In genomic region chr15:88178631-88179030, GRCh38 we compare ENCODE assay signal across 22 cellular contexts.
DNase-seq lines count a peak whose midpoint lies in the region; ATAC-seq lines count a peak whose summit lies in the region.
"Had no signal": no experiment of that assay in that cellular context is flagged by ENCODE, and none has a peak within 500 bp of the region (broad histone marks: within the 10 kb centered on the region; RNA-seq: fewer than 3 reads in every experiment).

No MANE protein-coding gene starts in this region.

- H3K36me3 ChIP-seq in Karpas-422 (ENCODE audit: insufficient read depth, low read length): no peaks in the 10 kb centered on the region
- H3K36me3 ChIP-seq: breast epithelium, uterus had no signal

- no peak overlapping the region for H3K9ac ChIP-seq in Karpas-422 (ENCODE audit: low read length)

- H3K4me3 ChIP-seq in Karpas-422 (ENCODE audit: low read length): no peak overlapping the region
- H3K4me3 ChIP-seq: breast epithelium, hepatocyte, uterus had no signal

- H3K4me1 ChIP-seq in Karpas-422 (ENCODE audit: low read length): peaks cover 20% of the 10 kb centered on the region
- H3K4me1 ChIP-seq: breast epithelium, uterus had no signal

- no peaks in the 10 kb centered on the region for H3K79me2 ChIP-seq in Karpas-422 (ENCODE audit: low read length)
- H3K79me2 ChIP-seq: hepatocyte had no signal

- H3K9me2 ChIP-seq in Karpas-422 (replicated peaks; ENCODE audit: insufficient read depth, low read length): no peaks in the 10 kb centered on the region

- H3K4me2 ChIP-seq in Karpas-422 (ENCODE audit: low read depth, low read length, poor library complexity, severe bottlenecking): no peak overlapping the region
- H3K4me2 ChIP-seq: hepatocyte had no signal

- H3K27ac ChIP-seq in Karpas-422 (ENCODE audit: low read length): no peak overlapping the region
- H3K27ac ChIP-seq: breast epithelium, hepatocyte, uterus had no signal

- H3K27me3 ChIP-seq in Karpas-422 (ENCODE audit: low read length): peaks cover 2% of the 10 kb centered on the region; the same call in 1 of the 2 replicates
- H3K27me3 ChIP-seq: breast epithelium, hepatocyte, uterus had no signal

- POLR2A ChIA-PET in naive thymus-derived CD8-positive, alpha-beta T cell (lab: Charles Lee): no interaction called here

- no peak overlapping the region for H3K4me3 Mint-ChIP-seq in naive thymus-derived CD8-positive, alpha-beta T cell
- H3K4me3 Mint-ChIP-seq: nephron had no signal

- H3K27me3 Mint-ChIP-seq in naive thymus-derived CD8-positive, alpha-beta T cell: peaks cover 0 to 18% (median 6%) of the 10 kb centered on the region in 5 donors

- H4K20me1 ChIP-seq in Karpas-422 (ENCODE audit: insufficient read depth, low read depth, low read length): peaks cover 11% of the 10 kb centered on the region; the same call in 1 of the 2 replicates

- H3K9me3 ChIP-seq in Karpas-422 (ENCODE audit: low read length): no peaks in the 10 kb centered on the region
- H3K9me3 ChIP-seq: breast epithelium, uterus had no signal

- H3K9me3 Mint-ChIP-seq in naive thymus-derived CD8-positive, alpha-beta T cell: no peaks in the 10 kb centered on the region
- H3K9me3 Mint-ChIP-seq: activated T-helper 2 cell treated with anti-CD3 and anti-CD28 coated beads, Interferon-gamma antibody, Interleukin-2, Interleukin-4, amounts not matched to agents 10 μg/mL and 5 μg/mL and 100 μg/mL, durations not matched to agents 14 hours and 24 hours and 36 hours; nephron had no signal

- no peak overlapping the region for H2AFZ ChIP-seq in Karpas-422 (ENCODE audit: low read length)
- H2AFZ ChIP-seq: hepatocyte had no signal

- ATAC-seq in GM18868 (IDR thresholded peaks at IDR 0.05; ENCODE audit: unreplicated experiment) (peak; percentile 72), HG02678 (IDR thresholded peaks at IDR 0.05; ENCODE audit: unreplicated experiment) (peak; percentile 48), GM18861 (IDR thresholded peaks at IDR 0.05; ENCODE audit: unreplicated experiment) (no peak)
- ATAC-seq in naive thymus-derived CD8-positive, alpha-beta T cell: no peak
- ATAC-seq: Panc1 had no signal

- DNase-seq in Karpas-422 (peak; percentile 79), germinal center (ENCODE audit: low spot score) (peak; percentile 14), C1 segment of cervical spinal cord (lab: John Stamatoyannopoulos, UW) (no peak), HuH-7 (ENCODE audit: low spot score) (no peak)
- no peak for DNase-seq in naive thymus-derived CD8-positive, alpha-beta T cell
- DNase-seq: activated CD4-positive, alpha-beta T cell treated with anti-CD3 and anti-CD28 coated beads for 1 hour; HCEC 1CT; kidney; mesenchymal stem cell; NCI-H1105; NCI-H526; posterior cingulate gyrus; T-helper 9 cell; uterus had no signal

- no peak overlapping the region for H3K27ac Mint-ChIP-seq in naive thymus-derived CD8-positive, alpha-beta T cell
- H3K27ac Mint-ChIP-seq: activated T-helper 2 cell treated with anti-CD3 and anti-CD28 coated beads, Interferon-gamma antibody, Interleukin-2, Interleukin-4, amounts not matched to agents 10 μg/mL and 5 μg/mL and 100 μg/mL, durations not matched to agents 14 hours and 24 hours and 36 hours; nephron had no signal

- no peaks in the 10 kb centered on the region for H3K36me3 Mint-ChIP-seq in naive thymus-derived CD8-positive, alpha-beta T cell

- peaks cover 0 to 2% (median under 1%) of the 10 kb centered on the region in 4 donors for H3K4me1 Mint-ChIP-seq in naive thymus-derived CD8-positive, alpha-beta T cell
- H3K4me1 Mint-ChIP-seq: nephron had no signal

Comparison
In these comparisons a context has a peak if more than half of its experiments do, and no peak if none do; other contexts are left out.
1. ATAC-seq: peak in GM18868 (single experiment) and HG02678 (single experiment); none in naive thymus-derived CD8-positive, alpha-beta T cell (0 of 2) and GM18861 (single experiment).
2. DNase-seq: peak in Karpas-422 (single experiment) and germinal center (single experiment); none in naive thymus-derived CD8-positive, alpha-beta T cell (0 of 10), C1 segment of cervical spinal cord (0 of 14) and HuH-7 (single experiment).